ENCODE assay signal across 16 cellular contexts in genomic region chr11:83815736-83816135, GRCh38.
"Had no signal": no experiment of that assay in that cellular context is flagged by ENCODE, and none has a peak within 500 bp of the region (broad histone marks: within the 10 kb centered on the region; RNA-seq: fewer than 3 reads in every experiment).

No MANE protein-coding gene starts in this region.

- H3K27me3 ChIP-seq: breast epithelium, right atrium auricular region, transverse colon had no signal

- DNase-seq: activated naive CD4-positive, alpha-beta T cell; activated naive CD8-positive, alpha-beta T cell treated with anti-CD3 and anti-CD28 coated beads, Interleukin-2, amount 10 ng/mL, durations not matched to agents 7 days and 5 days; activated T-cell treated with anti-CD3 and anti-CD28 coated beads for 4 hours; cerebellar nuclear complex; hippocampal formation; kidney glomerular epithelial cell; mesenchymal stem cell; occipital lobe; stimulated activated CD4-positive, alpha-beta T cell treated with anti-CD3 and anti-CD28 coated beads, Interleukin-15, amount 100 ng/mL, for 24 hours; stimulated activated CD4-positive, alpha-beta T cell treated with anti-CD3 and anti-CD28 coated beads, Interleukin-4, amount 100 ng/mL, for 1 hour; stimulated activated naive CD4-positive, alpha-beta T cell; transverse colon had no signal

- ATAC-seq: activated CD4-positive, CD25-positive, alpha-beta regulatory T cell treated with anti-CD3 and anti-CD28 coated beads, Interleukin-2, amount 50 U/mL, for 24 hours; natural killer cell treated with Interleukin-12 subunit alpha and Interleukin-12 subunit beta and Interleukin-15 and Interleukin-18, amount 100 ng/mL, for 72 hours had no signal

- H3K27ac ChIP-seq: breast epithelium, right atrium auricular region, transverse colon had no signal

- H3K4me1 ChIP-seq: breast epithelium, right atrium auricular region, transverse colon had no signal
